ENCODE assay signal across 2 cellular contexts in genomic region chr1:203273869-203274602, GRCh38.
TF ChIP-seq lines count a peak whose summit lies in the region.

No MANE protein-coding gene starts in this region.

TF ChIP-seq in GM23338, 12 proteins besides CTCF, POLR2A, EP300 and RAD21:
- TF ChIP-seq JUNB (IDR thresholded peaks at IDR 0.05; ENCODE audit: unreplicated experiment) (no peak), EZH2 (IDR thresholded peaks at IDR 0.05; ENCODE audit: low read depth, unreplicated experiment) (no peak), ZNF331 (CRISPR knock-in tag; IDR thresholded peaks at IDR 0.05; ENCODE audit: low read depth) (no peak), CREB1 (CRISPR knock-in tag; IDR thresholded peaks at IDR 0.05; ENCODE audit: low read depth) (no peak)

TF ChIP-seq in HepG2, 621 proteins besides CTCF, POLR2A, EP300 and RAD21:
- TF ChIP-seq IRF1 (CRISPR knock-in tag; IDR thresholded peaks at IDR 0.05; ENCODE audit: low read depth): no peak
- TF ChIP-seq HBP1 (CRISPR knock-in tag; IDR thresholded peaks at IDR 0.05; ENCODE audit: low read depth): no peak
- no peak for TF ChIP-seq FOXM1 (CRISPR knock-in tag; IDR thresholded peaks at IDR 0.05)
- 0 out of 2 replicates have a peak, but pooled peaks have one; percentile 46 for TF ChIP-seq ZNF768 (CRISPR knock-in tag; IDR thresholded peaks at IDR 0.05)
- no peak for TF ChIP-seq ZNF558 (CRISPR knock-in tag; IDR thresholded peaks at IDR 0.05; ENCODE audit: borderline replicate concordance)
- TF ChIP-seq, protein P1, sequence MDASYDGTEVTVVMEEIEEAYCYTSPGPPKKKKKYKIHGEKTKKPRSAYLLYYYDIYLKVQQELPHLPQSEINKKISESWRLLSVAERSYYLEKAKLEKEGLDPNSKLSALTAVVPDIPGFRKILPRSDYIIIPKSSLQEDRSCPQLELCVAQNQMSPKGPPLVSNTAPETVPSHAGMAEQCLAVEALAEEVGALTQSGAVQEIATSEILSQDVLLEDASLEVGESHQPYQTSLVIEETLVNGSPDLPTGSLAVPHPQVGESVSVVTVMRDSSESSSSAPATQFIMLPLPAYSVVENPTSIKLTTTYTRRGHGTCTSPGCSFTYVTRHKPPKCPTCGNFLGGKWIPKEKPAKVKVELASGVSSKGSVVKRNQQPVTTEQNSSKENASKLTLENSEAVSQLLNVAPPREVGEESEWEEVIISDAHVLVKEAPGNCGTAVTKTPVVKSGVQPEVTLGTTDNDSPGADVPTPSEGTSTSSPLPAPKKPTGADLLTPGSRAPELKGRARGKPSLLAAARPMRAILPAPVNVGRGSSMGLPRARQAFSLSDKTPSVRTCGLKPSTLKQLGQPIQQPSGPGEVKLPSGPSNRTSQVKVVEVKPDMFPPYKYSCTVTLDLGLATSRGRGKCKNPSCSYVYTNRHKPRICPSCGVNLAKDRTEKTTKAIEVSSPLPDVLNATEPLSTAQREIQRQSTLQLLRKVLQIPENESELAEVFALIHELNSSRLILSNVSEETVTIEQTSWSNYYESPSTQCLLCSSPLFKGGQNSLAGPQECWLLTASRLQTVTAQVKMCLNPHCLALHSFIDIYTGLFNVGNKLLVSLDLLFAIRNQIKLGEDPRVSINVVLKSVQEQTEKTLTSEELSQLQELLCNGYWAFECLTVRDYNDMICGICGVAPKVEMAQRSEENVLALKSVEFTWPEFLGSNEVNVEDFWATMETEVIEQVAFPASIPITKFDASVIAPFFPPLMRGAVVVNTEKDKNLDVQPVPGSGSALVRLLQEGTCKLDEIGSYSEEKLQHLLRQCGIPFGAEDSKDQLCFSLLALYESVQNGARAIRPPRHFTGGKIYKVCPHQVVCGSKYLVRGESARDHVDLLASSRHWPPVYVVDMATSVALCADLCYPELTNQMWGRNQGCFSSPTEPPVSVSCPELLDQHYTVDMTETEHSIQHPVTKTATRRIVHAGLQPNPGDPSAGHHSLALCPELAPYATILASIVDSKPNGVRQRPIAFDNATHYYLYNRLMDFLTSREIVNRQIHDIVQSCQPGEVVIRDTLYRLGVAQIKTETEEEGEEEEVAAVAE (CRISPR knock-in tag; IDR thresholded peaks at IDR 0.05; ENCODE audit: borderline replicate concordance): no peak
- no peak for TF ChIP-seq POLR2AphosphoS5 (IDR thresholded peaks at IDR 0.05; ENCODE audit: low read depth, low read length)
- TF ChIP-seq HNF1B (CRISPR knock-in tag; IDR thresholded peaks at IDR 0.05): no peak
